In the genomic region with DNA sequence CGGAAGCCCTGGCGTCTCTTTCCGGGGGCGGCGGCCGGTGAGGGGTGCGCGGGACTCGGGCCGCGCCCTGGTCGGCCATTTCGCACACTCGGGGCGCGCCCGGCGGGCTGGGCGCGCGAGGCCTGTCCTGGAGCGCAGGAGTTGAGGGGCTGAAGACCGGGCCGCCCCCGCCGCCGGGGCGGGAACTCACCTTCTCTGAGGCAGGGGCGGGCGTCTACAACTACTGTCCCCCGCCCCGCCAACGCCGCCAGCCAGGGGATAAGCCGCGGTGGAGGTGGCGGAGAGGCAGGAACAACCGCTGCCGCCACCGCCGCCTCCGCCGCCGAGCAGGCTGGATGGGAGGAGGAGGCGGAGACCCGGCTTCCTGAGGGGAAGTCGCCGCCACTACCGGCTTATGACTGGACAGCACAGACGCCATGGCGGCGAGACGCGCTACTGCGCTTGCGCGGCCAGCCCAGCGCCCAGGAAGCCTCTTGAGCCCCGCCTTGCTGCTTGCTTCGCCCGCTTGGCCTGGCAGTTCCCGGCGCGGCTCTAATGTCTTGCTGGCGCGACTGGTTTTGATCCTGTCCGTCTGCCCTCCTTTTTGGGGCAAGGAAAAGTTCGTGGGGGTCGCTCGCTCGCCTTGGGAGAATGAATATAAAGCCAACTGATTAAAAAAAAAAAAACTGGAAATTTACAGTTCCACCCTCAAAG, we compare ENCODE assay signal across 8 cellular contexts. TPM values are rescaled to one million over a fixed set of nuclear protein-coding genes. Genes with fewer than 3 reads are reported as not detected.
DNase-seq lines count a peak whose midpoint lies in the region; ATAC-seq and TF ChIP-seq lines count a peak whose summit lies in the region.

A gene (minus strand): TSS at position 348 of the 693 bp plus-strand sequence. CDS start 27,220 bp downstream, outside the sequence.

- H3K4me2 ChIP-seq in PC-9 = peak within 1 kb of the TSS; percentile 78

- peak; percentile 95 for TF ChIP-seq POLR2A in erythroblast (IDR thresholded peaks at IDR 0.05; ENCODE audit: low read length)

- peaks cover 10% of the 10 kb centered on the region; the same call in 1 of the 2 replicates for H3K36me3 ChIP-seq in PC-9 (ENCODE audit: low read depth)
- H3K36me3 ChIP-seq in mucosa of rectum (ENCODE audit: control insufficient read depth in 2 of 2, insufficient read depth in 2 of 2, low read length in 2 of 2) = peaks cover 2 to 4% of the 10 kb centered on the region in 2 donors

- no peak for TF ChIP-seq CTCF in PC-9 (conservative IDR thresholded peaks at IDR 0.05)

- H3K4me3 ChIP-seq in PC-9 = peak within 1 kb of the TSS; percentile 76
- peak within 1 kb of the TSS; percentile 70 to 98 for H3K4me3 ChIP-seq in mucosa of rectum (ENCODE audit: low read length in 2 of 2)

- CTCF ChIA-PET in PC-9 (lab: Charles Lee) = no interaction called here

- no peaks in the 10 kb centered on the region for H3K27me3 ChIP-seq in PC-9 (ENCODE audit: insufficient read depth, low read depth)
- H3K27me3 ChIP-seq in mucosa of rectum (ENCODE audit: control insufficient read depth in 2 of 2, insufficient read depth in 2 of 2, low read length in 2 of 2) = no peaks in the 10 kb centered on the region

- TSS peak; percentile 96 for BruUV-seq in PC-9 (replicated peaks; lab: Mats Ljungman, UMichigan)

- peak within 1 kb of the TSS; percentile 74 for H3K27ac ChIP-seq in PC-9
- H3K27ac ChIP-seq in mucosa of rectum (ENCODE audit: low read depth in 2 of 2, low read length in 2 of 2) = peak within 1 kb of the TSS; percentile 97

- H3K9me2 ChIP-seq in PC-9 (ENCODE audit: insufficient read depth) = no peaks in the 10 kb centered on the region

- no peaks in the 10 kb centered on the region; the same call in 1 of the 2 replicates for H3F3A ChIP-seq in PC-9 (ENCODE audit: insufficient read depth, low read depth)

- H4K20me1 ChIP-seq in PC-9 (ENCODE audit: insufficient read depth) = no peaks in the 10 kb centered on the region

- H3K9ac ChIP-seq in mucosa of rectum (ENCODE audit: low read depth in 1 of 2, low read length in 2 of 2) = peak within 1 kb of the TSS; percentile 92 to 99

- H3K79me2 ChIP-seq in PC-9 (ENCODE audit: low read depth) = peaks cover 29% of the 10 kb centered on the region

- intact Hi-C loops in PC-9 (cut with micrococcal nuclease; ENCODE audit: unreplicated experiment) = loop anchor here (2.0 to 5.0 kb wide), 2 partner anchors 39 to 1248 kb away; a partner anchor contains a TSS

- peak within 1 kb of the TSS; percentile 87 for H2AFZ ChIP-seq in PC-9

- POLR2A ChIA-PET in PC-9 (lab: Charles Lee; ENCODE audit: unreplicated experiment) = no interaction called here

- H3K9me3 ChIP-seq in PC-9 (ENCODE audit: insufficient read depth, low read depth) = no peaks in the 10 kb centered on the region
- H3K9me3 ChIP-seq in mucosa of rectum (ENCODE audit: control insufficient read depth in 2 of 2, low read length in 2 of 2) = no peaks in the 10 kb centered on the region

- H3K4me1 ChIP-seq in PC-9 (replicated peaks; ENCODE audit: insufficient read depth) = peaks cover 21% of the 10 kb centered on the region
- peaks cover 11 to 24% of the 10 kb centered on the region in 2 donors for H3K4me1 ChIP-seq in mucosa of rectum (ENCODE audit: control insufficient read depth in 2 of 2, insufficient read depth in 2 of 2, low read length in 2 of 2)

- in situ Hi-C loops in KBM-7 (cut with MboI; ENCODE audit: low pct_unique_long_range_greater_than_20kb, low sequenced_read_pairs) = no loop called here

- ATAC-seq in GM21723 (IDR thresholded peaks at IDR 0.05; ENCODE audit: unreplicated experiment) = peak; percentile 96

- DNase-seq in DMS53 treated with DMSO at 0.1 percent for 48 hours (lab: John Stamatoyannopoulos, UW; ENCODE audit: unreplicated experiment) (peak; percentile 96), KBM-7 (peak; percentile 92), PC-9 (peak; percentile 91 to 94), erythroblast (lab: John Stamatoyannopoulos, UW) (peak; percentile 96 to 97)
- DNase-seq in activated T-cell treated with anti-CD3 and anti-CD28 coated beads, Interleukin-2, amount 50 U/mL, for 1 hour = peak; percentile 94
- DNase-seq in stimulated activated CD8-positive, alpha-beta memory T cell treated with anti-CD3 and anti-CD28 coated beads, Interleukin-4, amount 100 ng/mL, for 4 hours (ENCODE audit: low read depth in 2 of 2, low spot score in 1 of 2) = peak; percentile 73 to 91

RNA-seq across cellular contexts. Expression of the gene that starts here (rescaled TPM):
- total RNA-seq in PC-9 (2021) = 12.3 and 17.4 TPM in 2 replicates

Comparison
In these comparisons a context has a peak if more than half of its experiments do, and no peak if none do; other contexts are left out.
1. Peak in every context shown above with its lines: DNase-seq, ATAC-seq, H3K4me3 ChIP-seq and H3K27ac ChIP-seq.